In genomic region chr1:9755441-9755995, GRCh38 we compare ENCODE assay signal across 16 cellular contexts.
DNase-seq lines count a peak whose midpoint lies in the region; ATAC-seq and TF ChIP-seq lines count a peak whose summit lies in the region.
"Had no signal": no experiment of that assay in that cellular context is flagged by ENCODE, and none has a peak within 500 bp of the region (broad histone marks: within the 10 kb centered on the region; RNA-seq: fewer than 3 reads in every experiment).

No MANE protein-coding gene starts in this region.

- no peak for ATAC-seq in GM18873 (IDR thresholded peaks at IDR 0.05; ENCODE audit: low FRiP score, unreplicated experiment)
- ATAC-seq: lower lobe of right lung had no signal

- no peak overlapping the region for H3K4me3 Mint-ChIP-seq in chondrocyte (ENCODE audit: unreplicated experiment)
- H3K4me3 Mint-ChIP-seq in mesothelial cell of epicardium: peak overlapping the region; percentile 15
- H3K4me3 Mint-ChIP-seq: activated naive CD4-positive, alpha-beta T cell treated with anti-CD3 and anti-CD28 coated beads, Interleukin-2, amount 10 ng/mL, durations not matched to agents 7 days and 5 days had no signal

- H3K27me3 Mint-ChIP-seq in chondrocyte (ENCODE audit: low read depth) (no peaks in the 10 kb centered on the region), mesothelial cell of epicardium (ENCODE audit: low read depth) (no peaks in the 10 kb centered on the region)
- H3K27me3 Mint-ChIP-seq: activated naive CD4-positive, alpha-beta T cell treated with anti-CD3 and anti-CD28 coated beads, Interleukin-2, amount 10 ng/mL, durations not matched to agents 7 days and 5 days had no signal

- DNase-seq in chondrocyte (ENCODE audit: low spot score) (no peak), mesothelial cell of epicardium (ENCODE audit: low spot score in 2 of 2, unreplicated experiment in 2 of 2) (no peak), brain microvascular endothelial cell (no peak), NCI-H446 (lab: John Stamatoyannopoulos, UW) (no peak)
- no peak for DNase-seq in activated effector memory CD4-positive, alpha-beta T cell treated with Interleukin-2 at 50 U/mL for 16 hours
- DNase-seq: activated naive CD4-positive, alpha-beta T cell treated with anti-CD3 and anti-CD28 coated beads, Interleukin-2, amount 10 ng/mL, durations not matched to agents 7 days and 5 days; HCEC 1CT; lower lobe of right lung; NCI-H1417 treated with DMSO at 0.1 percent for 48 hours; NCI-H446 treated with DMSO at 0.1 percent for 48 hours; OCI-M1; stomach had no signal

- H3K4me3 ChIP-seq in HUES48 (ENCODE audit: low read depth, low read length) (no peak overlapping the region), brain microvascular endothelial cell (ENCODE audit: low read depth, low read length) (no peak overlapping the region)
- H3K4me3 ChIP-seq: esophagus muscularis mucosa, lower lobe of right lung, stomach had no signal

- peaks cover 18% of the 10 kb centered on the region for H3K4me1 ChIP-seq in HUES48 (ENCODE audit: control insufficient read depth, insufficient read depth, low read length)

- H3K9me3 ChIP-seq in HUES48 (ENCODE audit: control insufficient read depth, insufficient read depth, low read length): no peaks in the 10 kb centered on the region
- H3K9me3 ChIP-seq: esophagus muscularis mucosa, lower lobe of right lung, stomach had no signal

- H3K9me3 Mint-ChIP-seq in chondrocyte (ENCODE audit: low read depth) (no peaks in the 10 kb centered on the region), mesothelial cell of epicardium (no peaks in the 10 kb centered on the region)
- H3K9me3 Mint-ChIP-seq: activated naive CD4-positive, alpha-beta T cell treated with anti-CD3 and anti-CD28 coated beads, Interleukin-2, amount 10 ng/mL, durations not matched to agents 7 days and 5 days had no signal

- H3K36me3 ChIP-seq in HUES48 (ENCODE audit: control insufficient read depth, insufficient read depth, low read length) (peaks cover 29% of the 10 kb centered on the region), brain microvascular endothelial cell (replicated peaks) (peaks cover 3% of the 10 kb centered on the region)

- H3K9ac ChIP-seq in HUES48 (ENCODE audit: low read depth, low read length): no peak overlapping the region

- H3K27me3 ChIP-seq in HUES48 (ENCODE audit: control insufficient read depth, insufficient read depth, low read length) (no peaks in the 10 kb centered on the region), brain microvascular endothelial cell (replicated peaks) (no peaks in the 10 kb centered on the region)
- H3K27me3 ChIP-seq: esophagus muscularis mucosa, stomach had no signal

- H3K27ac Mint-ChIP-seq in chondrocyte (ENCODE audit: unreplicated experiment) (peak overlapping the region; percentile 3), mesothelial cell of epicardium (peak overlapping the region; percentile 73)
- H3K27ac Mint-ChIP-seq: activated naive CD4-positive, alpha-beta T cell treated with anti-CD3 and anti-CD28 coated beads, Interleukin-2, amount 10 ng/mL, durations not matched to agents 7 days and 5 days had no signal

- H3K4me1 Mint-ChIP-seq in chondrocyte (ENCODE audit: low read depth) (peaks cover 21% of the 10 kb centered on the region), mesothelial cell of epicardium (peaks cover 17% of the 10 kb centered on the region)

- peak overlapping the region; percentile 11; the same call in 1 of the 2 replicates for H3K27ac ChIP-seq in 22Rv1
- peak overlapping the region; percentile 12 for H3K27ac ChIP-seq in HUES48 (ENCODE audit: low read depth, low read length)
- no peak overlapping the region for H3K27ac ChIP-seq in brain microvascular endothelial cell
- H3K27ac ChIP-seq: esophagus muscularis mucosa, lower lobe of right lung, stomach had no signal

- in situ Hi-C loops in brain microvascular endothelial cell (cut with HindIII; ENCODE audit: low pct_ligation_motif_present, low sequenced_read_pairs): no loop called here

- TF ChIP-seq CTCF in 22Rv1 (IDR thresholded peaks at IDR 0.05): no peak
- TF ChIP-seq CTCF in chondrocyte (IDR thresholded peaks at IDR 0.05): no peak
- TF ChIP-seq CTCF in mesothelial cell of epicardium (IDR thresholded peaks at IDR 0.05; ENCODE audit: unreplicated experiment): no peak
- TF ChIP-seq CTCF in brain microvascular endothelial cell (IDR thresholded peaks at IDR 0.05; ENCODE audit: low read depth, low read length, missing control alignments): no peak

- H3K36me3 Mint-ChIP-seq in chondrocyte (ENCODE audit: low read depth) (peaks cover 10% of the 10 kb centered on the region), mesothelial cell of epicardium (peaks cover 20% of the 10 kb centered on the region)
